ENCODE assay signal across 21 cellular contexts in the genomic region with DNA sequence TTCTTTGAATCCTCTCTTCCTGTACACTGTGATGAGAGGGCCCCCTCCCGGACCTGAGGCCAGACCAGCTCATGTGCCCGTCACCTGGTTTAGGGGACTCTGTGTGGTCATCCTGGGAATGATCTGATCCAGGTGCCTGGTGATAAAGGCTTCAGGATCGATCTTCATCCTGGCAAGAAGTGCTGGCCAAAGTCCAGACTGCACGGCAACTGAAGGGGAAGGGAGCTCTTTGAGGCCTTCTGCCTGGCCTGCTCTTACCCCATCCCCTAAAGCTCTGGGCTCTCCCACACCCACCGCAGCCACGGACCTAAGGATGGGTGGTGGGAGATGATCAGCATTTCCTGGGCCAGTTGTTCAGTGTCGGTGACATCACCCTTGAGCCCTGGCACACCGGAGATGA. TPM values are rescaled to one million over a fixed set of nuclear protein-coding genes. Genes with fewer than 3 reads are reported as not detected.
DNase-seq lines count a peak whose midpoint lies in the region; ATAC-seq, FAIRE-seq and TF ChIP-seq lines count a peak whose summit lies in the region.
"Had no signal": no experiment of that assay in that cellular context is flagged by ENCODE, and none has a peak within 500 bp of the region (broad histone marks: within the 10 kb centered on the region; RNA-seq: fewer than 3 reads in every experiment).

No MANE protein-coding gene starts in this region.

- H3K4me3 ChIP-seq in endodermal cell (ENCODE audit: low read length) = no peak overlapping the region
- no peak overlapping the region for H3K4me3 ChIP-seq in right lobe of liver
- H3K4me3 ChIP-seq in small intestine (ENCODE audit: low read depth in 1 of 2, low read length in 2 of 2) = no peak overlapping the region
- no peak overlapping the region for H3K4me3 ChIP-seq in gastrocnemius medialis
- H3K4me3 ChIP-seq: HAP-1 had no signal

- no peaks in the 10 kb centered on the region for H3K27me3 ChIP-seq in endodermal cell (ENCODE audit: control insufficient read depth, insufficient read depth, low read length, poor library complexity, severe bottlenecking)
- no peaks in the 10 kb centered on the region for H3K27me3 ChIP-seq in right lobe of liver
- no peaks in the 10 kb centered on the region for H3K27me3 ChIP-seq in small intestine (ENCODE audit: control insufficient read depth in 2 of 2, insufficient read depth in 2 of 2, low read length in 2 of 2)
- H3K27me3 ChIP-seq in gastrocnemius medialis = no peaks in the 10 kb centered on the region

- intact Hi-C loops in right lobe of liver (cut with DNase I) = no loop called here
- intact Hi-C loops in gastrocnemius medialis (cut with DNase I; ENCODE audit: low total_unique reads) = no loop called here

- no peak overlapping the region for H3K9ac ChIP-seq in endodermal cell (ENCODE audit: extremely low read depth, low read length, poor library complexity, severe bottlenecking)

- no peak overlapping the region for H3K4me3 Mint-ChIP-seq in endodermal cell
- H3K4me3 Mint-ChIP-seq in neural crest cell = no peak overlapping the region
- H3K4me3 Mint-ChIP-seq: CD4-positive, alpha-beta memory T cell; HFFc6 had no signal

- no peak for FAIRE-seq in small intestine (lab: Jason Lieb, UNC)
- FAIRE-seq: GM12891, GM18507, H54 had no signal

- H3K27me3 Mint-ChIP-seq in endodermal cell (ENCODE audit: insufficient read depth) (no peaks in the 10 kb centered on the region), neural crest cell (ENCODE audit: low read depth) (no peaks in the 10 kb centered on the region)
- H3K27me3 Mint-ChIP-seq: CD4-positive, alpha-beta memory T cell had no signal

- H3K36me3 ChIP-seq in endodermal cell (ENCODE audit: control insufficient read depth, insufficient read depth, low read length) (peaks cover 78% of the 10 kb centered on the region), right lobe of liver (peaks cover 0 to 72% (median 39%) of the 10 kb centered on the region in 4 donors), small intestine (ENCODE audit: control insufficient read depth in 2 of 2, insufficient read depth in 2 of 2, low read length in 2 of 2) (peaks cover 16 to 26% of the 10 kb centered on the region in 2 donors), gastrocnemius medialis (peaks cover 3 to 78% of the 10 kb centered on the region in 2 donors)

- peak; percentile 73 to 88 (median 76) for ATAC-seq in right lobe of liver
- ATAC-seq in gastrocnemius medialis = no peak
- no peak for ATAC-seq in GM21576 (IDR thresholded peaks at IDR 0.05; ENCODE audit: unreplicated experiment)
- ATAC-seq in HG02852 (IDR thresholded peaks at IDR 0.05; ENCODE audit: unreplicated experiment) = no peak

- no peaks in the 10 kb centered on the region for H3K4me1 ChIP-seq in endodermal cell (ENCODE audit: control insufficient read depth, insufficient read depth, low read length)
- H3K4me1 ChIP-seq in right lobe of liver = peaks cover 0 to 7% (median 0%) of the 10 kb centered on the region in 4 donors
- H3K4me1 ChIP-seq in small intestine (ENCODE audit: control insufficient read depth in 2 of 2, insufficient read depth in 1 of 2, low read depth in 1 of 2, low read length in 1 of 2) = no peaks in the 10 kb centered on the region
- no peaks in the 10 kb centered on the region for H3K4me1 ChIP-seq in gastrocnemius medialis
- H3K4me1 ChIP-seq: HAP-1 had no signal

- WGBS in endodermal cell (ENCODE audit: insufficient coverage in 1 of 2, insufficient read length in 1 of 2), 2 experiments = 95 to 97% methylated on average over 5 to 8 of the region's 8 CpGs
- 33% methylated on average over 5 of the region's 8 CpGs for WGBS in right lobe of liver (ENCODE audit: insufficient coverage, low coverage, low lambda C conversion rate, missing lambda C conversion rate)
- 68 to 86% (median 72%) methylated on average over 8 of the region's 8 CpGs for WGBS in small intestine, 3 donors

- H3K36me3 Mint-ChIP-seq in endodermal cell (ENCODE audit: low read depth) (peaks cover 62% of the 10 kb centered on the region), neural crest cell (ENCODE audit: low read depth) (peaks cover 7% of the 10 kb centered on the region)

- no peak for TF ChIP-seq POLR2A in right lobe of liver (IDR thresholded peaks at IDR 0.05)
- TF ChIP-seq POLR2A in gastrocnemius medialis (IDR thresholded peaks at IDR 0.05) = no peak

- DNase-seq in endodermal cell (no peak), right lobe of liver (peak; percentile 58 to 77 (median 72)), neural crest cell (ENCODE audit: low read depth, low spot score) (no peak), small intestine (peak; percentile 10), gastrocnemius medialis (no peak)
- no peak for DNase-seq in activated CD8-positive, alpha-beta memory T cell treated with anti-CD3 and anti-CD28 coated beads, Interleukin-2, amount 50 U/mL, for 48 hours
- DNase-seq: C1 segment of cervical spinal cord; Calu3; CD4-positive, alpha-beta memory T cell; COR-L47; DMS53; DMS79 treated with DMSO at 0.1 percent for 48 hours; GF-D8; GOT3; HFFc6 had no signal

- H3K9me3 ChIP-seq in endodermal cell (ENCODE audit: control insufficient read depth, low read length) (no peaks in the 10 kb centered on the region), right lobe of liver (no peaks in the 10 kb centered on the region), small intestine (ENCODE audit: control insufficient read depth, low read depth) (no peaks in the 10 kb centered on the region), gastrocnemius medialis (no peaks in the 10 kb centered on the region)
- H3K9me3 ChIP-seq: HAP-1 had no signal

- in situ Hi-C loops in gastrocnemius medialis (cut with MboI; ENCODE audit: low sequenced_read_pairs in 4 of 4) = no loop called here

- H3K27ac Mint-ChIP-seq in endodermal cell = peak overlapping the region; percentile 35
- H3K27ac Mint-ChIP-seq in neural crest cell (ENCODE audit: unreplicated experiment) = peak overlapping the region; percentile 35
- H3K27ac Mint-ChIP-seq: CD4-positive, alpha-beta memory T cell; HFFc6 had no signal

- H3K9me3 Mint-ChIP-seq in endodermal cell = no peaks in the 10 kb centered on the region
- no peaks in the 10 kb centered on the region for H3K9me3 Mint-ChIP-seq in neural crest cell
- H3K9me3 Mint-ChIP-seq: CD4-positive, alpha-beta memory T cell; HFFc6 had no signal

- H3K4me1 Mint-ChIP-seq in endodermal cell (no peaks in the 10 kb centered on the region), neural crest cell (no peaks in the 10 kb centered on the region)
- H3K4me1 Mint-ChIP-seq: CD4-positive, alpha-beta memory T cell had no signal

- TF ChIP-seq CTCF in endodermal cell (conservative IDR thresholded peaks at IDR 0.05) (no peak), right lobe of liver (IDR thresholded peaks at IDR 0.05) (no peak), neural crest cell (conservative IDR thresholded peaks at IDR 0.05) (no peak), gastrocnemius medialis (IDR thresholded peaks at IDR 0.05 in 4 of 5, conservative IDR thresholded peaks at IDR 0.05 in 1 of 5) (no peak)

- H3K27ac ChIP-seq in endodermal cell (ENCODE audit: low read depth, low read length) (no peak overlapping the region), right lobe of liver (no peak overlapping the region), small intestine (ENCODE audit: low read depth in 1 of 2, low read length in 1 of 2) (no peak overlapping the region), gastrocnemius medialis (no peak overlapping the region)

RNA-seq across cellular contexts. Expression of a gene that starts 31.8 kb away (rescaled TPM):
- total RNA-seq in endodermal cell (100 to 1,000 TPM; 133 to 143 TPM), right lobe of liver (10 to 100 TPM; 29.9 to 62.8 (median 39.4) TPM), neural crest cell (108 and 114 TPM in 2 replicates), gastrocnemius medialis (10 to 100 TPM; 58.2 to 99.7 (median 87.4) TPM)
- polyA plus RNA-seq in endodermal cell (2013, experiment 1 of 2) = 51.2 TPM
- 52.7 TPM for polyA plus RNA-seq in endodermal cell (2013, experiment 2 of 2)
- 10 to 100 TPM; 12.3 to 27.9 (median 14.1) TPM for polyA plus RNA-seq in small intestine

RNA-seq across cellular contexts. Expression of a gene that starts 38.1 kb away (rescaled TPM):
- total RNA-seq in endodermal cell = 1,000 to 10,000 TPM; 2,153 to 2,485 TPM
- polyA plus RNA-seq in endodermal cell (2013, experiment 1 of 2) = 3,202 TPM
- 2,907 TPM for polyA plus RNA-seq in endodermal cell (2013, experiment 2 of 2)
- total RNA-seq in right lobe of liver = 1,000 to 10,000 TPM in 2 of 6 experiments, 100 to 1,000 TPM in 4; 549 to 1,070 (median 665) TPM
- total RNA-seq in neural crest cell = 2,997 and 3,023 TPM in 2 replicates
- polyA plus RNA-seq in small intestine = 1,000 to 10,000 TPM; 2,529 to 5,599 (median 4,032) TPM
- total RNA-seq in gastrocnemius medialis = 1,000 to 10,000 TPM; 2,008 to 3,982 (median 3,189) TPM

RNA-seq across cellular contexts. Expression of a gene that starts 46.2 kb away (rescaled TPM):
- total RNA-seq in endodermal cell = 10 to 100 TPM; 32.4 to 36.6 TPM
- 25.7 TPM for polyA plus RNA-seq in endodermal cell (2013, experiment 1 of 2)
- polyA plus RNA-seq in endodermal cell (2013, experiment 2 of 2) = 28.0 TPM
- 10 to 100 TPM; 11.7 to 22.1 (median 14.7) TPM for total RNA-seq in right lobe of liver
- total RNA-seq in neural crest cell = 45.1 and 54.1 TPM in 2 replicates
- polyA plus RNA-seq in small intestine = 10 to 100 TPM; 21.5 to 31.9 (median 22.7) TPM
- 10 to 100 TPM; 12.3 to 30.7 (median 16.9) TPM for total RNA-seq in gastrocnemius medialis

Comparison
In these comparisons a context has a peak if more than half of its experiments do, and no peak if none do; other contexts are left out.
1. DNase-seq: peak in right lobe of liver (3 of 3) and small intestine (single experiment); none in endodermal cell (single experiment), neural crest cell (single experiment), gastrocnemius medialis (0 of 2) and activated CD8-positive, alpha-beta memory T cell treated with anti-CD3 and anti-CD28 coated beads, Interleukin-2, amount 50 U/mL, for 48 hours (single experiment).
2. ATAC-seq: peak in right lobe of liver (4 of 4); none in gastrocnemius medialis (0 of 2), GM21576 (single experiment) and HG02852 (single experiment).